Comparison of ENCODE assay signal across 8 cellular contexts in genomic region chr4:155540698-155541097, GRCh38.
"Had no signal": no experiment of that assay in that cellular context is flagged by ENCODE, and none has a peak within 500 bp of the region (broad histone marks: within the 10 kb centered on the region; RNA-seq: fewer than 3 reads in every experiment).

No MANE protein-coding gene starts in this region.

- H3K4me3 Mint-ChIP-seq: GM23338, H9 had no signal

- FAIRE-seq: H1, H54, HTR-8/SVneo, K562 had no signal

- H3K4me1 Mint-ChIP-seq: GM23338, H9 had no signal

- DNase-seq: H9, HCEC 1CT, IMR-90 had no signal

- ATAC-seq: GM23338, K562 had no signal

- H3K4me3 ChIP-seq: GM23338, K562 had no signal

- H3K27ac Mint-ChIP-seq: GM23338, H9 had no signal

- H3K4me2 ChIP-seq: GM23338 had no signal
